12 cellular contexts compared by ENCODE assay signal in genomic region chr2:47039913-47040562, GRCh38.
A peak's percentile ranks its signal among the peaks of the same experiment; 100 is the strongest.
DNase-seq lines count a peak whose midpoint lies in the region; ATAC-seq lines count a peak whose summit lies in the region.
"Had no signal": no experiment of that assay in that cellular context is flagged by ENCODE, and none has a peak within 500 bp of the region (broad histone marks: within the 10 kb centered on the region; RNA-seq: fewer than 3 reads in every experiment).

No MANE protein-coding gene starts in this region.

- peaks cover 19% of the 10 kb centered on the region for H3K4me1 ChIP-seq in right cardiac atrium (ENCODE audit: control insufficient read depth, insufficient read depth, low read length)
- peaks cover 4 to 19% of the 10 kb centered on the region in 2 donors for H3K4me1 ChIP-seq in esophagus (ENCODE audit: control insufficient read depth in 2 of 2, insufficient read depth in 2 of 2, low read length in 1 of 2)
- H3K4me1 ChIP-seq in neuronal stem cell (ENCODE audit: control insufficient read depth in 2 of 2, insufficient read depth in 1 of 2, low read depth in 1 of 2, low read length in 2 of 2) = peaks cover 20% of the 10 kb centered on the region in 2 donors

- DNase-seq in right cardiac atrium = peak in 1 of 3 donors; percentile 66
- DNase-seq in left ventricle myocardium superior = no peak
- DNase-seq in neuronal stem cell (ENCODE audit: low spot score) = no peak
- no peak for DNase-seq in amniotic stem cell (lab: John Stamatoyannopoulos, UW)
- DNase-seq in stimulated activated naive CD4-positive, alpha-beta T cell (lab: John Stamatoyannopoulos, UW) = no peak
- no peak for DNase-seq in KBM-7
- no peak for DNase-seq in dedifferentiated amniotic fluid mesenchymal stem cell (ENCODE audit: extremely low spot score)
- DNase-seq: activated effector memory CD4-positive, alpha-beta T cell treated with Interleukin-2 at 50 U/mL for 16 hours; H7; immature natural killer cell; natural killer cell had no signal

- in situ Hi-C loops in KBM-7 (cut with MboI; ENCODE audit: low pct_unique_long_range_greater_than_20kb, low sequenced_read_pairs) = no loop called here

- H4K91ac ChIP-seq in neuronal stem cell (ENCODE audit: low read depth, low read length, poor library complexity) = no peak overlapping the region

- H3K14ac ChIP-seq in neuronal stem cell (ENCODE audit: low read length) = no peak overlapping the region

- WGBS in right cardiac atrium = 88% methylated on average over 17 of the region's 17 CpGs
- 80 to 82% methylated on average over 17 of the region's 17 CpGs for WGBS in esophagus, 2 donors
- no CpG with 5 or more reads among the region's 17 CpGs for WGBS in neuronal stem cell (ENCODE audit: extremely low coverage in 2 of 2, insufficient read length in 2 of 2, insufficient replicate concordance in 1 of 2), 2 donors

- no peak overlapping the region for H2AFZ ChIP-seq in neuronal stem cell (ENCODE audit: low read length)

- no peak overlapping the region for H2BK15ac ChIP-seq in neuronal stem cell (ENCODE audit: low read length)

- ATAC-seq in right cardiac atrium (no peak), left ventricle myocardium superior (no peak)
- ATAC-seq: natural killer cell had no signal

- H4K8ac ChIP-seq in neuronal stem cell (ENCODE audit: low read depth, low read length) = no peak overlapping the region

- H3K18ac ChIP-seq in neuronal stem cell (ENCODE audit: low read length) = peak overlapping the region; percentile 36

- no peaks in the 10 kb centered on the region for H3K79me1 ChIP-seq in neuronal stem cell (ENCODE audit: low read depth, low read length)

- no peak overlapping the region for H2BK120ac ChIP-seq in neuronal stem cell (ENCODE audit: low read depth, low read length)

- H2AK5ac ChIP-seq in neuronal stem cell (ENCODE audit: low read depth, low read length) = no peak overlapping the region

- H3K23ac ChIP-seq in neuronal stem cell (ENCODE audit: low read depth, low read length, poor library complexity) = no peak overlapping the region

- H3K36me3 ChIP-seq in esophagus (ENCODE audit: control insufficient read depth in 2 of 2, insufficient read depth in 2 of 2, low read length in 1 of 2) (peaks cover 8 to 25% of the 10 kb centered on the region in 2 donors), neuronal stem cell (replicated peaks in 1 of 2; ENCODE audit: control insufficient read depth in 2 of 2, insufficient read depth in 2 of 2, low read length in 2 of 2) (no peaks in the 10 kb centered on the region)

- H3K27ac ChIP-seq in right cardiac atrium (ENCODE audit: low read length) = peak overlapping the region; percentile 58
- peak overlapping the region; percentile 29 to 72 for H3K27ac ChIP-seq in esophagus (ENCODE audit: low read depth in 2 of 2, low read length in 1 of 2)
- H3K27ac ChIP-seq in neuronal stem cell (replicated peaks; ENCODE audit: low read length) = no peak overlapping the region

- H3K9me3 ChIP-seq in right cardiac atrium (ENCODE audit: control insufficient read depth, low read length) (no peaks in the 10 kb centered on the region), esophagus (ENCODE audit: control insufficient read depth in 2 of 2, insufficient read depth in 1 of 2, low read depth in 1 of 2, low read length in 1 of 2) (no peaks in the 10 kb centered on the region), neuronal stem cell (replicated peaks in 1 of 2; ENCODE audit: control insufficient read depth in 2 of 2, insufficient read depth in 1 of 2, low read depth in 1 of 2, low read length in 2 of 2) (no peaks in the 10 kb centered on the region)

- no peak overlapping the region for H3K9ac ChIP-seq in neuronal stem cell (ENCODE audit: low read depth, low read length, poor library complexity)

- no peak overlapping the region for H3K4me2 ChIP-seq in neuronal stem cell (ENCODE audit: insufficient read depth, low read length, poor library complexity, severe bottlenecking)

- H2BK5ac ChIP-seq in neuronal stem cell (ENCODE audit: low read length) = no peak overlapping the region

- H3K27me3 ChIP-seq in right cardiac atrium (ENCODE audit: control insufficient read depth, insufficient read depth) (no peaks in the 10 kb centered on the region), esophagus (ENCODE audit: control insufficient read depth in 1 of 2, insufficient read depth in 2 of 2, low read length in 2 of 2) (no peaks in the 10 kb centered on the region), neuronal stem cell (ENCODE audit: control insufficient read depth in 3 of 3, insufficient read depth in 3 of 3, low read depth in 1 of 3, low read length in 3 of 3) (no peaks in the 10 kb centered on the region)

- H2BK12ac ChIP-seq in neuronal stem cell (ENCODE audit: low read length) = no peak overlapping the region

- intact Hi-C loops in right cardiac atrium (cut with DNase I) (no loop called here), left ventricle myocardium superior (cut with micrococcal nuclease) (no loop called here)

- H3K4me3 ChIP-seq in right cardiac atrium (ENCODE audit: low read length) = no peak overlapping the region
- H3K4me3 ChIP-seq in esophagus (ENCODE audit: low read depth in 1 of 2, low read length in 2 of 2) = no peak overlapping the region
- no peak overlapping the region for H3K4me3 ChIP-seq in neuronal stem cell (ENCODE audit: low read length in 2 of 2)

- H3K4ac ChIP-seq in neuronal stem cell (ENCODE audit: low read length) = no peak overlapping the region
